20 cellular contexts compared by ENCODE assay signal in genomic region chr6:37487891-37488290, GRCh38. TPM values are rescaled to one million over a fixed set of nuclear protein-coding genes. Genes with fewer than 3 reads are reported as not detected.
DNase-seq lines count a peak whose midpoint lies in the region; ATAC-seq lines count a peak whose summit lies in the region.
"Had no signal": no experiment of that assay in that cellular context is flagged by ENCODE, and none has a peak within 500 bp of the region (broad histone marks: within the 10 kb centered on the region; RNA-seq: fewer than 3 reads in every experiment).

No MANE protein-coding gene starts in this region.

- peak overlapping the region; percentile 44 for H3K27ac ChIP-seq in effector memory CD4-positive, alpha-beta T cell (ENCODE audit: insufficient read depth, low read length, poor library complexity, severe bottlenecking)
- H3K27ac ChIP-seq: breast epithelium, heart left ventricle had no signal

- no peaks in the 10 kb centered on the region for H3K9me3 ChIP-seq in effector memory CD4-positive, alpha-beta T cell (ENCODE audit: control insufficient read depth, low read length)
- H3K9me3 ChIP-seq: BE2C, breast epithelium, heart left ventricle had no signal

- no peaks in the 10 kb centered on the region for H3K27me3 ChIP-seq in effector memory CD4-positive, alpha-beta T cell (replicated peaks; ENCODE audit: control insufficient read depth, insufficient read depth, low read length, poor library complexity, severe bottlenecking)
- H3K27me3 ChIP-seq: BE2C, breast epithelium, dorsolateral prefrontal cortex, heart left ventricle had no signal

- H3K4me1 Mint-ChIP-seq in activated naive CD4-positive, alpha-beta T cell treated with anti-CD3 and anti-CD28 coated beads, Interleukin-2, amount 50 U/mL, for 24 hours = peaks cover 57% of the 10 kb centered on the region
- H3K4me1 Mint-ChIP-seq in IgD-negative memory B cell = peaks cover 28 to 37% (median 29%) of the 10 kb centered on the region in 3 donors
- peaks cover 66% of the 10 kb centered on the region for H3K4me1 Mint-ChIP-seq in stimulated activated memory B cell treated with anti-CD40 and anti-IgM and Interleukin-4, amounts not matched to agents 10 μg/mL and 1 μg/mL and 100 μg/mL, for 72 hours

- H3K36me3 Mint-ChIP-seq in activated naive CD4-positive, alpha-beta T cell treated with anti-CD3 and anti-CD28 coated beads, Interleukin-2, amount 50 U/mL, for 24 hours = peaks cover 4% of the 10 kb centered on the region
- no peaks in the 10 kb centered on the region for H3K36me3 Mint-ChIP-seq in IgD-negative memory B cell
- H3K36me3 Mint-ChIP-seq in stimulated activated memory B cell treated with anti-CD40 and anti-IgM and Interleukin-4, amounts not matched to agents 10 μg/mL and 1 μg/mL and 100 μg/mL, for 72 hours = peaks cover 24% of the 10 kb centered on the region

- peak overlapping the region; percentile 77 for H3K27ac Mint-ChIP-seq in activated naive CD4-positive, alpha-beta T cell treated with anti-CD3 and anti-CD28 coated beads, Interleukin-2, amount 50 U/mL, for 24 hours
- peak overlapping the region in 2 of 3 donors; percentile 89 to 91 for H3K27ac Mint-ChIP-seq in IgD-negative memory B cell
- H3K27ac Mint-ChIP-seq in stimulated activated memory B cell treated with anti-CD40 and anti-IgM and Interleukin-4, amounts not matched to agents 10 μg/mL and 1 μg/mL and 100 μg/mL, for 72 hours = peak overlapping the region; percentile 86
- H3K27ac Mint-ChIP-seq: progenitor cell of endocrine pancreas had no signal

- H3K27me3 Mint-ChIP-seq in activated naive CD4-positive, alpha-beta T cell treated with anti-CD3 and anti-CD28 coated beads, Interleukin-2, amount 50 U/mL, for 24 hours = no peaks in the 10 kb centered on the region
- no peaks in the 10 kb centered on the region for H3K27me3 Mint-ChIP-seq in IgD-negative memory B cell
- H3K27me3 Mint-ChIP-seq in stimulated activated memory B cell treated with anti-CD40 and anti-IgM and Interleukin-4, amounts not matched to agents 10 μg/mL and 1 μg/mL and 100 μg/mL, for 72 hours = no peaks in the 10 kb centered on the region
- H3K27me3 Mint-ChIP-seq: progenitor cell of endocrine pancreas had no signal

- H3K4me3 ChIP-seq in effector memory CD4-positive, alpha-beta T cell (ENCODE audit: insufficient read depth, low read depth, low read length, poor library complexity, severe bottlenecking) = no peak overlapping the region
- H3K4me3 ChIP-seq: breast epithelium, dorsolateral prefrontal cortex, heart left ventricle, lung had no signal

- H3K9me3 Mint-ChIP-seq in activated naive CD4-positive, alpha-beta T cell treated with anti-CD3 and anti-CD28 coated beads, Interleukin-2, amount 50 U/mL, for 24 hours = no peaks in the 10 kb centered on the region
- H3K9me3 Mint-ChIP-seq in IgD-negative memory B cell = no peaks in the 10 kb centered on the region
- no peaks in the 10 kb centered on the region for H3K9me3 Mint-ChIP-seq in stimulated activated memory B cell treated with anti-CD40 and anti-IgM and Interleukin-4, amounts not matched to agents 10 μg/mL and 1 μg/mL and 100 μg/mL, for 72 hours
- H3K9me3 Mint-ChIP-seq: nephron had no signal

- no peak for DNase-seq in activated naive CD4-positive, alpha-beta T cell treated with anti-CD3 and anti-CD28 coated beads, Interleukin-2, amount 50 U/mL, for 16 hours
- DNase-seq in effector memory CD4-positive, alpha-beta T cell = no peak
- DNase-seq: activated CD8-positive, alpha-beta memory T cell treated with anti-CD3 and anti-CD28 coated beads, Interleukin-2, amount 50 U/mL, for 4 hours; BE2C; heart left ventricle; KG1; NCI-H2227 treated with DMSO at 0.1 percent for 48 hours; small intestine; stimulated activated CD4-positive, alpha-beta T cell treated with anti-CD3 and anti-CD28 coated beads, Interleukin-4, amount 100 ng/mL, for 4 hours; stimulated activated CD8-positive, alpha-beta memory T cell treated with anti-CD3 and anti-CD28 coated beads, Interleukin-4, amount 100 ng/mL, for 48 hours had no signal

- H3K36me3 ChIP-seq in effector memory CD4-positive, alpha-beta T cell (ENCODE audit: control insufficient read depth, insufficient read depth, low read length) = peaks cover 17% of the 10 kb centered on the region
- H3K36me3 ChIP-seq: breast epithelium had no signal

- peaks cover 41% of the 10 kb centered on the region for H3K4me1 ChIP-seq in effector memory CD4-positive, alpha-beta T cell (ENCODE audit: control insufficient read depth, insufficient read depth, low read length, poor library complexity, severe bottlenecking)
- H3K4me1 ChIP-seq: breast epithelium had no signal

- no peak overlapping the region for H3K4me3 Mint-ChIP-seq in activated naive CD4-positive, alpha-beta T cell treated with anti-CD3 and anti-CD28 coated beads, Interleukin-2, amount 50 U/mL, for 24 hours
- no peak overlapping the region for H3K4me3 Mint-ChIP-seq in IgD-negative memory B cell
- H3K4me3 Mint-ChIP-seq in stimulated activated memory B cell treated with anti-CD40 and anti-IgM and Interleukin-4, amounts not matched to agents 10 μg/mL and 1 μg/mL and 100 μg/mL, for 72 hours = peak overlapping the region; percentile 70
- H3K4me3 Mint-ChIP-seq: nephron had no signal

- ATAC-seq in stimulated activated memory B cell treated with anti-CD40 and anti-IgM and Interleukin-4, amounts not matched to agents 10 μg/mL and 1 μg/mL and 100 μg/mL, for 72 hours = no peak
- ATAC-seq in HG02588 (IDR thresholded peaks at IDR 0.05; ENCODE audit: unreplicated experiment) (no peak), HG03159 (IDR thresholded peaks at IDR 0.05; ENCODE audit: unreplicated experiment) (no peak)
- ATAC-seq: heart left ventricle had no signal

RNA-seq across cellular contexts. Expression of gene CCDC167, which starts 11.8 kb away (rescaled TPM):
- polyA plus RNA-seq in IgD-negative memory B cell = 82.4 TPM

RNA-seq across cellular contexts. Expression of gene CMTR1, which starts 54.9 kb away (rescaled TPM):
- polyA plus RNA-seq in IgD-negative memory B cell = 27.5 TPM
